8 cellular contexts compared by ENCODE assay signal in genomic region chr11:62542111-62542745, GRCh38. TPM values are rescaled to one million over a fixed set of nuclear protein-coding genes. Genes with fewer than 3 reads are reported as not detected.
DNase-seq lines count a peak whose midpoint lies in the region; ATAC-seq and TF ChIP-seq lines count a peak whose summit lies in the region.

No MANE protein-coding gene starts in this region.

- H3K27ac ChIP-seq in AG04450 (ENCODE audit: low read depth, low read length): peak overlapping the region; percentile 39
- no peak overlapping the region for H3K27ac ChIP-seq in HUES6 (ENCODE audit: low read depth, low read length)
- peak overlapping the region in 3 of 4 donors; percentile 37 to 93 (median 86) for H3K27ac ChIP-seq in body of pancreas
- H3K27ac ChIP-seq in mucosa of rectum (ENCODE audit: low read depth in 2 of 2, low read length in 2 of 2): peak overlapping the region; percentile 99 to 100

- TF ChIP-seq POLR2A in body of pancreas (IDR thresholded peaks at IDR 0.05): no peak

- 54 to 64% methylated on average over 5 to 6 of the region's 6 CpGs for WGBS in body of pancreas, 2 donors

- CTCF ChIA-PET in AG04450 (lab: Charles Lee): interaction anchor here (0.5 to 6.2 kb wide), 29 partner anchors 10 to 151 kb away, joined by 3 to 137 read pairs (median 9); partner anchors contain the start of genes EEF1G, SCGB1A1 and TUT1

- POLR2A ChIA-PET in AG04450 (lab: Yijun Ruan, JAX): interaction anchor here (1.1 to 3.5 kb wide), 6 partner anchors 12 to 147 kb away, joined by 5 to 28 read pairs (median 14); partner anchors contain the start of genes C11orf98, CSKMT and EEF1G

- no peak for ATAC-seq in body of pancreas
- ATAC-seq in GM21367 (IDR thresholded peaks at IDR 0.05; ENCODE audit: unreplicated experiment): no peak

- H3K9me3 ChIP-seq in AG04450 (ENCODE audit: control insufficient read depth, insufficient read depth, low read length) (peaks cover 6% of the 10 kb centered on the region; the same call in 1 of the 2 replicates), HUES6 (ENCODE audit: control insufficient read depth, insufficient read depth, low read depth, low read length) (no peaks in the 10 kb centered on the region), body of pancreas (no peaks in the 10 kb centered on the region), mucosa of rectum (ENCODE audit: control insufficient read depth in 2 of 2, low read length in 2 of 2) (no peaks in the 10 kb centered on the region)

- H3K9ac ChIP-seq in HUES6 (ENCODE audit: low read length) (peak overlapping the region; percentile 5), mucosa of rectum (ENCODE audit: low read depth in 1 of 2, low read length in 2 of 2) (peak overlapping the region; percentile 83 to 100)

- intact Hi-C loops in body of pancreas (cut with DNase I): loop anchor here (5.0 kb wide), 1 partner anchor 115 kb away; no protein-coding TSS in a partner anchor

- no peak for DNase-seq in AG04450 (ENCODE audit: low read depth, low spot score)
- no peak for DNase-seq in body of pancreas
- no peak for DNase-seq in stimulated activated CD8-positive, alpha-beta memory T cell treated with anti-CD3 and anti-CD28 coated beads, Interleukin-4, amount 100 ng/mL, for 48 hours
- no peak for DNase-seq in inferior parietal cortex (ENCODE audit: extremely low spot score)
- DNase-seq in NCI-H446 (lab: John Stamatoyannopoulos, UW): no peak

- TF ChIP-seq CTCF in AG04450 (IDR thresholded peaks at IDR 0.05; ENCODE audit: low read depth, low read length) (no peak), body of pancreas (IDR thresholded peaks at IDR 0.05) (no peak)

- H3K27me3 ChIP-seq in AG04450 (ENCODE audit: control insufficient read depth, insufficient read depth, low read length) (no peaks in the 10 kb centered on the region), HUES6 (ENCODE audit: control insufficient read depth, insufficient read depth, low read length) (peaks cover 39% of the 10 kb centered on the region), body of pancreas (no peaks in the 10 kb centered on the region), mucosa of rectum (ENCODE audit: control insufficient read depth in 2 of 2, insufficient read depth in 2 of 2, low read length in 2 of 2) (no peaks in the 10 kb centered on the region)

- no peaks in the 10 kb centered on the region for H3K36me3 ChIP-seq in HUES6 (ENCODE audit: control insufficient read depth, insufficient read depth, low read length)
- no peaks in the 10 kb centered on the region for H3K36me3 ChIP-seq in body of pancreas (replicated peaks in 1 of 2; ENCODE audit: insufficient read depth in 1 of 2, low read depth in 2 of 2)
- peaks cover 6 to 9% of the 10 kb centered on the region in 2 donors for H3K36me3 ChIP-seq in mucosa of rectum (ENCODE audit: control insufficient read depth in 2 of 2, insufficient read depth in 2 of 2, low read length in 2 of 2)

- H3K4me3 ChIP-seq in AG04450 (ENCODE audit: low read depth, low read length) (peak overlapping the region; percentile 98), HUES6 (ENCODE audit: low read depth, low read length) (peak overlapping the region; percentile 81), body of pancreas (no peak overlapping the region), mucosa of rectum (ENCODE audit: low read length in 2 of 2) (peak overlapping the region; percentile 90 to 97)

- peaks cover 49% of the 10 kb centered on the region for H3K4me1 ChIP-seq in HUES6 (ENCODE audit: control insufficient read depth, insufficient read depth, low read length)
- H3K4me1 ChIP-seq in body of pancreas: peaks cover 81% of the 10 kb centered on the region
- peaks cover 77% of the 10 kb centered on the region in 2 donors for H3K4me1 ChIP-seq in mucosa of rectum (ENCODE audit: control insufficient read depth in 2 of 2, insufficient read depth in 2 of 2, low read length in 2 of 2)

RNA-seq across cellular contexts. Expression of gene AHNAK, which starts 4.4 kb away (rescaled TPM):
- polyA plus RNA-seq in AG04450 (2011; rRNA removed): 231 and 243 TPM in 2 replicates
- polyA minus RNA-seq in AG04450 (2011; rRNA and poly(A)+ RNA removed): 780 and 843 TPM in 2 replicates
- 100 to 1,000 TPM; 168 to 241 TPM for total RNA-seq in body of pancreas

RNA-seq across cellular contexts. Expression of gene EEF1G, which starts 31.5 kb away (rescaled TPM):
- 2,186 and 2,474 TPM in 2 replicates for polyA plus RNA-seq in AG04450 (2011; rRNA removed)
- 1,515 and 1,839 TPM in 2 replicates for polyA minus RNA-seq in AG04450 (2011; rRNA and poly(A)+ RNA removed)
- total RNA-seq in body of pancreas: 1,000 to 10,000 TPM in 1 of 2 donors, 100 to 1,000 TPM in 1; 893 to 1,161 TPM

RNA-seq across cellular contexts. Expression of gene TUT1, which starts 49.1 kb away (rescaled TPM):
- polyA plus RNA-seq in AG04450 (2011; rRNA removed): 7.8 and 9.0 TPM in 2 replicates
- 6.3 and 6.4 TPM in 2 replicates for polyA minus RNA-seq in AG04450 (2011; rRNA and poly(A)+ RNA removed)
- total RNA-seq in body of pancreas: 10 to 100 TPM; 10.1 to 11.2 TPM

RNA-seq across cellular contexts. Expression of gene MTA2, which starts 59.4 kb away (rescaled TPM):
- 22.9 and 36.7 TPM in 2 replicates for polyA plus RNA-seq in AG04450 (2011; rRNA removed)
- 63.1 and 79.4 TPM in 2 replicates for polyA minus RNA-seq in AG04450 (2011; rRNA and poly(A)+ RNA removed)
- total RNA-seq in body of pancreas: 10 to 100 TPM; 26.2 to 29.3 TPM

Comparison
In these comparisons a context has a peak if more than half of its experiments do, and no peak if none do; other contexts are left out.
1. H3K4me3 ChIP-seq: peak in AG04450 (single experiment), HUES6 (single experiment) and mucosa of rectum (2 of 2); none in body of pancreas (0 of 2).